7 cellular contexts compared by ENCODE assay signal in the genomic region with DNA sequence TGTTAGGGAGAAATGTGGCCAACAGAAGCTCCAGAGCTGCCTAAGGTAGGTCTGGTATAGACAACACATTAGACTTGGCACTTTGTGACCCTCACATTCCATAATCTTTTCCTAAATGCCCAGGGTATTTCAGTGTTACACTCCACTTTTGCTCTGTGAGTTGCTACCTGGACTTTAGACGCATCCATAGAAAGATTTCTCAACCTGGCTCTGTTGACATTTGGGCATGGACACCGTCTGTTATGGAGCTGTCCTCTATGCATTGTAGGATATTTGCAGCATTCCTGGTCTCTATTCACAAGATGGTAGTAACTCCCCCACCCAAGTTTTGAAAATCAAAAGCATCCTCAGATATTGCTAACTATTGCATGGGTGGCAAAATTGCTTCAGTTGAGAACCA.
"Had no signal": no experiment of that assay in that cellular context is flagged by ENCODE, and none has a peak within 500 bp of the region (broad histone marks: within the 10 kb centered on the region; RNA-seq: fewer than 3 reads in every experiment).

No MANE protein-coding gene starts in this region.

- DNase-seq: IMR-90, KBM-7, KG1 had no signal

- H3K9ac ChIP-seq: KMS-11 had no signal

- FAIRE-seq: HTR-8/SVneo, K562 had no signal

- H3K4me2 ChIP-seq: KMS-11 had no signal

- H3K27ac ChIP-seq: HL-60, KMS-11 had no signal

- H3K4me3 ChIP-seq: K562 had no signal

- ATAC-seq: K562 had no signal
